In the genomic region with DNA sequence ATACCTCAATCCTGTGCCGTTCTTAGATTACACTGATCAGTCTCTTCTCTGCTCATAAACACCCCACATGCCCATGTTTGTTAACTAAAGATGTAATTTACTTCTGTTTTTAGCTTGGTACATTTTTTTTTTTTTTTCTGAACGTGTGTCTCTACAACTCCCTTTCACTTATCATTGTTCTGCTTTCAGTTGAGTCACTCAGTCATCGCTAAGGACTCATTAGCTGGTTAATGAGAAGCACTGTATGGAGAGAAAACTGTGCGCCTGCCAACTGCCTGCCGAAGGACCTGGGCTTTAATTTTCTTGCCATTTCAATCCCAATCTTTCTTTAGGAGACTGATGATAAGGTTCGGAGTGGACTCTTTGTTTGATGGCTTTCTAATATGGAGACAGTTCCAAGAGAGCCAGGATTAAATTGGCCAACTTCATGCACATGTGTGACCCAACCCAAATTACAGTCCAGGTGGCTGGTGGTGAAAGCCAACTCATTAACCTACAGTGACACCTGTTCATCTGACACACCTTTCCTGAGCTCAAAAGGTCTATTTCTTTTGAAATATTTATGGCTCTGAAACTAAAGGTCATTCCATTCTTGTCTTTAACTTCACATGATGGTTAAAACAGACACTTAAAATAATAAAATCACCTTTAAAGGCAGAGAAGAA, we compare ENCODE assay signal across 1 cellular context.
TF ChIP-seq lines count a peak whose summit lies in the region.

No MANE protein-coding gene starts in this region.

TF ChIP-seq in SK-N-SH treated with all-trans-retinoic acid at 6 μM for 48 hours, 23 proteins besides CTCF, POLR2A, EP300 and RAD21 (continued from another document):
- TF ChIP-seq, protein P1, sequence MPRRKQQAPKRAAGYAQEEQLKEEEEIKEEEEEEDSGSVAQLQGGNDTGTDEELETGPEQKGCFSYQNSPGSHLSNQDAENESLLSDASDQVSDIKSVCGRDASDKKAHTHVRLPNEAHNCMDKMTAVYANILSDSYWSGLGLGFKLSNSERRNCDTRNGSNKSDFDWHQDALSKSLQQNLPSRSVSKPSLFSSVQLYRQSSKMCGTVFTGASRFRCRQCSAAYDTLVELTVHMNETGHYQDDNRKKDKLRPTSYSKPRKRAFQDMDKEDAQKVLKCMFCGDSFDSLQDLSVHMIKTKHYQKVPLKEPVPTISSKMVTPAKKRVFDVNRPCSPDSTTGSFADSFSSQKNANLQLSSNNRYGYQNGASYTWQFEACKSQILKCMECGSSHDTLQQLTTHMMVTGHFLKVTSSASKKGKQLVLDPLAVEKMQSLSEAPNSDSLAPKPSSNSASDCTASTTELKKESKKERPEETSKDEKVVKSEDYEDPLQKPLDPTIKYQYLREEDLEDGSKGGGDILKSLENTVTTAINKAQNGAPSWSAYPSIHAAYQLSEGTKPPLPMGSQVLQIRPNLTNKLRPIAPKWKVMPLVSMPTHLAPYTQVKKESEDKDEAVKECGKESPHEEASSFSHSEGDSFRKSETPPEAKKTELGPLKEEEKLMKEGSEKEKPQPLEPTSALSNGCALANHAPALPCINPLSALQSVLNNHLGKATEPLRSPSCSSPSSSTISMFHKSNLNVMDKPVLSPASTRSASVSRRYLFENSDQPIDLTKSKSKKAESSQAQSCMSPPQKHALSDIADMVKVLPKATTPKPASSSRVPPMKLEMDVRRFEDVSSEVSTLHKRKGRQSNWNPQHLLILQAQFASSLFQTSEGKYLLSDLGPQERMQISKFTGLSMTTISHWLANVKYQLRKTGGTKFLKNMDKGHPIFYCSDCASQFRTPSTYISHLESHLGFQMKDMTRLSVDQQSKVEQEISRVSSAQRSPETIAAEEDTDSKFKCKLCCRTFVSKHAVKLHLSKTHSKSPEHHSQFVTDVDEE (CRISPR knock-in tag; IDR thresholded peaks at IDR 0.05), result no peak
- TF ChIP-seq, protein P2, sequence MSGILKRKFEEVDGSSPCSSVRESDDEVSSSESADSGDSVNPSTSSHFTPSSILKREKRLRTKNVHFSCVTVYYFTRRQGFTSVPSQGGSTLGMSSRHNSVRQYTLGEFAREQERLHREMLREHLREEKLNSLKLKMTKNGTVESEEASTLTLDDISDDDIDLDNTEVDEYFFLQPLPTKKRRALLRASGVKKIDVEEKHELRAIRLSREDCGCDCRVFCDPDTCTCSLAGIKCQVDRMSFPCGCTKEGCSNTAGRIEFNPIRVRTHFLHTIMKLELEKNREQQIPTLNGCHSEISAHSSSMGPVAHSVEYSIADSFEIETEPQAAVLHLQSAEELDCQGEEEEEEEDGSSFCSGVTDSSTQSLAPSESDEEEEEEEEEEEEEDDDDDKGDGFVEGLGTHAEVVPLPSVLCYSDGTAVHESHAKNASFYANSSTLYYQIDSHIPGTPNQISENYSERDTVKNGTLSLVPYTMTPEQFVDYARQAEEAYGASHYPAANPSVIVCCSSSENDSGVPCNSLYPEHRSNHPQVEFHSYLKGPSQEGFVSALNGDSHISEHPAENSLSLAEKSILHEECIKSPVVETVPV (CRISPR knock-in tag; IDR thresholded peaks at IDR 0.05), result no peak
- no peak for TF ChIP-seq CSDC2 (CRISPR knock-in tag; IDR thresholded peaks at IDR 0.05)
- no peak for TF ChIP-seq SNAI2 (CRISPR knock-in tag; IDR thresholded peaks at IDR 0.05)
- TF ChIP-seq PPARA (CRISPR knock-in tag; IDR thresholded peaks at IDR 0.05; ENCODE audit: borderline replicate concordance), result no peak
- TF ChIP-seq RARB (CRISPR knock-in tag; IDR thresholded peaks at IDR 0.05), result no peak
